In the genomic region with DNA sequence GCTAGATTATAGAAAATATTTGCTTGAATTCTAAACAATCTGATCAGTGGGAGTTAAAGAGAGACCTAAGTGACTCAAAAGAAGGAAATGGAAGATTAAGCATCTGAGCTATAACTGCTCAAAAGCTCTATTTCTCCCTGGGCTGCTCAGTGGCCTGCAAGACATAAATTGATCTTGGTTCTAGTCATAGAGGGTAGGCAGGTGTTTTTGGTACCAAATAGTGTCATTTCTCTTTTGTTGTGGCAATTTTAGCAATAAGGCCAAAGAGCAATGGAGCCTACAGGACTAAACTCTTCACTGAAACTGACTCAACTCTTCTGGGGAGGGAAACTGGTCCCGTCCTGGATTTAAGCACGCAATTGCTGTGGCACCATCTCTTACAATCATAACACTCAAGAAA, we compare ENCODE assay signal across 22 cellular contexts. TPM values are rescaled to one million over a fixed set of nuclear protein-coding genes. Genes with fewer than 3 reads are reported as not detected.
DNase-seq lines count a peak whose midpoint lies in the region; ATAC-seq, FAIRE-seq and TF ChIP-seq lines count a peak whose summit lies in the region.
"Had no signal": no experiment of that assay in that cellular context is flagged by ENCODE, and none has a peak within 500 bp of the region (broad histone marks: within the 10 kb centered on the region; RNA-seq: fewer than 3 reads in every experiment).

No MANE protein-coding gene starts in this region.

- no peak for TF ChIP-seq CTCF in activated B cell treated with CpG ODN at 0.5 μM for 24 hours (IDR thresholded peaks at IDR 0.05)

- DNase-seq in GM12891 (ENCODE audit: insufficient read length, low spot score) (no peak), activated B cell treated with CpG ODN at 0.5 μM for 24 hours (no peak), left cardiac atrium (no peak)
- no peak for DNase-seq in activated CD4-positive, alpha-beta T cell treated with anti-CD3 and anti-CD28 coated beads, Interleukin-2, amount 50 U/mL, for 48 hours
- DNase-seq: activated CD4-positive, alpha-beta memory T cell treated with anti-CD3 and anti-CD28 coated beads, Interleukin-2, amount 10 ng/mL, durations not matched to agents 7 days and 5 days; activated CD4-positive, CD25-positive, alpha-beta regulatory T cell; activated gamma-delta T cell; activated naive CD8-positive, alpha-beta T cell treated with anti-CD3 and anti-CD28 coated beads, Interleukin-2, amount 50 U/mL, for 24 hours; cerebellar nuclear complex; foreskin fibroblast; KBM-7; midbrain; NCI-H1436; NCI-H2171 treated with DMSO at 0.1 percent for 48 hours; NCI-H526 treated with DMSO at 0.1 percent for 48 hours; stimulated activated CD8-positive, alpha-beta memory T cell treated with anti-CD3 and anti-CD28 coated beads, Interleukin-4, amount 100 ng/mL, for 48 hours had no signal

- no peak for FAIRE-seq in GM12891 (lab: Jason Lieb, UNC)

- no peaks in the 10 kb centered on the region for H3K9me3 Mint-ChIP-seq in activated B cell treated with CpG ODN at 0.5 μM for 24 hours
- H3K9me3 Mint-ChIP-seq: activated CD4-positive, alpha-beta memory T cell treated with anti-CD3 and anti-CD28 coated beads, Interleukin-2, amount 10 ng/mL, durations not matched to agents 7 days and 5 days; activated naive CD8-positive, alpha-beta T cell treated with anti-CD3 and anti-CD28 coated beads, Interleukin-2, amount 50 U/mL, for 24 hours; natural killer cell treated with Interleukin-12 subunit alpha and Interleukin-12 subunit beta and Interleukin-15 and Interleukin-18, amount 100 ng/mL, for 72 hours had no signal

- no peaks in the 10 kb centered on the region for H3K27me3 Mint-ChIP-seq in activated B cell treated with CpG ODN at 0.5 μM for 24 hours
- H3K27me3 Mint-ChIP-seq: activated naive CD8-positive, alpha-beta T cell treated with anti-CD3 and anti-CD28 coated beads, Interleukin-2, amount 50 U/mL, for 24 hours had no signal

- H3K4me3 Mint-ChIP-seq in activated B cell treated with CpG ODN at 0.5 μM for 24 hours, result no peak overlapping the region
- H3K4me3 Mint-ChIP-seq: activated CD4-positive, alpha-beta memory T cell treated with anti-CD3 and anti-CD28 coated beads, Interleukin-2, amount 10 ng/mL, durations not matched to agents 7 days and 5 days; activated naive CD8-positive, alpha-beta T cell treated with anti-CD3 and anti-CD28 coated beads, Interleukin-2, amount 50 U/mL, for 24 hours; natural killer cell treated with Interleukin-12 subunit alpha and Interleukin-12 subunit beta and Interleukin-15 and Interleukin-18, amount 100 ng/mL, for 72 hours had no signal

- no peak for TF ChIP-seq POLR2A in GM12891 (IDR thresholded peaks at IDR 0.05; ENCODE audit: low read depth, low read length)

- peak overlapping the region; percentile 54 for H3K27ac Mint-ChIP-seq in activated B cell treated with CpG ODN at 0.5 μM for 24 hours
- H3K27ac Mint-ChIP-seq: activated CD4-positive, alpha-beta memory T cell treated with anti-CD3 and anti-CD28 coated beads, Interleukin-2, amount 10 ng/mL, durations not matched to agents 7 days and 5 days; activated naive CD8-positive, alpha-beta T cell treated with anti-CD3 and anti-CD28 coated beads, Interleukin-2, amount 50 U/mL, for 24 hours; natural killer cell treated with Interleukin-12 subunit alpha and Interleukin-12 subunit beta and Interleukin-15 and Interleukin-18, amount 100 ng/mL, for 72 hours had no signal

- POLR2A ChIA-PET in activated B cell treated with CpG ODN at 0.5 μM for 24 hours (lab: Charles Lee), result interaction anchor here (0.7 kb wide), 1 partner anchor 74 kb away, joined by 4 read pairs; no protein-coding TSS in a partner anchor

- peak; percentile 59 for ATAC-seq in GM21360 (IDR thresholded peaks at IDR 0.05; ENCODE audit: unreplicated experiment)
- peak; percentile 59 for ATAC-seq in HG03039 (IDR thresholded peaks at IDR 0.05; ENCODE audit: unreplicated experiment)
- no peak for ATAC-seq in activated B cell treated with CpG ODN at 0.5 μM for 24 hours (ENCODE audit: low read depth)
- ATAC-seq in left cardiac atrium, result no peak
- ATAC-seq in esophagus mucosa, result no peak
- no peak for ATAC-seq in GM21825 (IDR thresholded peaks at IDR 0.05; ENCODE audit: unreplicated experiment)
- ATAC-seq: activated naive CD8-positive, alpha-beta T cell treated with anti-CD3 and anti-CD28 coated beads, Interleukin-2, amount 50 U/mL, for 24 hours; left lobe of liver; natural killer cell treated with Interleukin-12 subunit alpha and Interleukin-12 subunit beta and Interleukin-15 and Interleukin-18, amount 100 ng/mL, for 72 hours had no signal

- peaks cover 38% of the 10 kb centered on the region for H3K4me1 Mint-ChIP-seq in activated B cell treated with CpG ODN at 0.5 μM for 24 hours
- H3K4me1 Mint-ChIP-seq: activated CD4-positive, alpha-beta memory T cell treated with anti-CD3 and anti-CD28 coated beads, Interleukin-2, amount 10 ng/mL, durations not matched to agents 7 days and 5 days had no signal

- intact Hi-C loops in activated B cell treated with CpG ODN at 0.5 μM for 24 hours (cut with micrococcal nuclease), result no loop called here
- intact Hi-C loops in left cardiac atrium (cut with DNase I), result no loop called here

- no peaks in the 10 kb centered on the region for H3K36me3 Mint-ChIP-seq in activated B cell treated with CpG ODN at 0.5 μM for 24 hours (ENCODE audit: low read depth)
- H3K36me3 Mint-ChIP-seq: natural killer cell treated with Interleukin-12 subunit alpha and Interleukin-12 subunit beta and Interleukin-15 and Interleukin-18, amount 100 ng/mL, for 72 hours had no signal

- CTCF ChIA-PET in activated B cell treated with CpG ODN at 0.5 μM for 24 hours (lab: Charles Lee), result no interaction called here

TF ChIP-seq in GM12891, 5 proteins besides CTCF, POLR2A, EP300 and RAD21:
- no peak for TF ChIP-seq PAX5 (IDR thresholded peaks at IDR 0.05; ENCODE audit: insufficient read depth, low read length, severe bottlenecking)
- peak; percentile 22; the same call in 1 of the 2 replicates for TF ChIP-seq SPI1 (IDR thresholded peaks at IDR 0.05; ENCODE audit: low read depth, low read length)

RNA-seq across cellular contexts. Expression of a gene that starts 33.9 kb away (rescaled TPM):
- 3.7 TPM for polyA plus RNA-seq in GM12891 (2012; ENCODE audit: low read depth, missing spikeins)
- total RNA-seq in activated B cell treated with CpG ODN at 0.5 μM for 24 hours (112 and 135 TPM in 2 replicates), left cardiac atrium (10 to 100 TPM; 41.3 to 46.3 TPM), esophagus mucosa (42.4 TPM)

Comparison
In these comparisons a context has a peak if more than half of its experiments do, and no peak if none do; other contexts are left out.
1. ATAC-seq: peak in GM21360 (single experiment) and HG03039 (single experiment); none in activated B cell treated with CpG ODN at 0.5 μM for 24 hours (single experiment), left cardiac atrium (0 of 2), esophagus mucosa (single experiment) and GM21825 (single experiment).